Comparison of ENCODE assay signal across 1 cellular context in genomic region chr2:158510887-158511286, GRCh38.
TF ChIP-seq lines count a peak whose summit lies in the region.

No MANE protein-coding gene starts in this region.

TF ChIP-seq in GM23338, 12 proteins besides CTCF, POLR2A, EP300 and RAD21:
- no peak for TF ChIP-seq EZH2 (IDR thresholded peaks at IDR 0.05; ENCODE audit: low read depth, unreplicated experiment)
- no peak for TF ChIP-seq EZH2phosphoT487 (IDR thresholded peaks at IDR 0.05; ENCODE audit: unreplicated experiment)
- TF ChIP-seq CREB1 (CRISPR knock-in tag; IDR thresholded peaks at IDR 0.05; ENCODE audit: low read depth), result no peak
- TF ChIP-seq REST (IDR thresholded peaks at IDR 0.05; ENCODE audit: unreplicated experiment), result no peak
- TF ChIP-seq ETS1 (IDR thresholded peaks at IDR 0.05), result no peak
- TF ChIP-seq ZNF331 (CRISPR knock-in tag; IDR thresholded peaks at IDR 0.05; ENCODE audit: low read depth), result no peak
- no peak for TF ChIP-seq JUNB (IDR thresholded peaks at IDR 0.05; ENCODE audit: unreplicated experiment)
- TF ChIP-seq NANOG (IDR thresholded peaks at IDR 0.05; ENCODE audit: borderline replicate concordance), result no peak
- no peak for TF ChIP-seq STAT1 (IDR thresholded peaks at IDR 0.05; ENCODE audit: unreplicated experiment)
- no peak for TF ChIP-seq ZNF462 (CRISPR knock-in tag; IDR thresholded peaks at IDR 0.05)
- no peak for TF ChIP-seq ZNF114 (CRISPR knock-in tag; IDR thresholded peaks at IDR 0.05)
- TF ChIP-seq POLR2AphosphoS5 (IDR thresholded peaks at IDR 0.05; ENCODE audit: low read depth), result no peak
